8 cellular contexts compared by ENCODE assay signal in genomic region chr1:2878591-2878990, GRCh38.
"Had no signal": no experiment of that assay in that cellular context is flagged by ENCODE, and none has a peak within 500 bp of the region (broad histone marks: within the 10 kb centered on the region; RNA-seq: fewer than 3 reads in every experiment).

No MANE protein-coding gene starts in this region.

- H3K27ac ChIP-seq: HL-60, KMS-11 had no signal

- ATAC-seq: HepG2, K562 had no signal

- H3K9ac ChIP-seq: KMS-11 had no signal

- DNase-seq: IMR-90, KBM-7, KG1 had no signal

- H3K4me2 ChIP-seq: KMS-11 had no signal

- H3K4me3 ChIP-seq: K562 had no signal

- FAIRE-seq: HepG2, HTR-8/SVneo, K562 had no signal
